In genomic region chr10:11392776-11393175, GRCh38 we compare ENCODE assay signal across 28 cellular contexts.
"Had no signal": no experiment of that assay in that cellular context is flagged by ENCODE, and none has a peak within 500 bp of the region (broad histone marks: within the 10 kb centered on the region; RNA-seq: fewer than 3 reads in every experiment).

No MANE protein-coding gene starts in this region.

- H2AFZ ChIP-seq: neural progenitor cell, parathyroid adenoma had no signal

- H3K9ac ChIP-seq: neural progenitor cell, parathyroid adenoma had no signal

- H3K9me3 ChIP-seq: ovary, prostate gland, right atrium auricular region, stomach, thoracic aorta, thyroid gland, tibial nerve, upper lobe of left lung, vagina had no signal

- H3K27me3 ChIP-seq: neural progenitor cell, ovary, right atrium auricular region, thyroid gland, tibial nerve, upper lobe of left lung, vagina had no signal

- H3K36me3 Mint-ChIP-seq: naive thymus-derived CD8-positive, alpha-beta T cell; natural killer cell treated with Interleukin-12 subunit alpha and Interleukin-12 subunit beta and Interleukin-15 and Interleukin-18, amount 100 ng/mL, for 72 hours; neural progenitor cell; stimulated activated effector memory CD8-positive, alpha-beta T cell treated with anti-CD3 and anti-CD28 coated beads, Interleukin-12 subunit alpha, Interleukin-12 subunit beta, amount 100 ng/mL, for 72 hours; stimulated activated naive B cell treated with anti-CD40 and anti-IgM and Interleukin-4, amounts not matched to agents 10 μg/mL and 1 μg/mL and 100 μg/mL, for 72 hours had no signal

- ATAC-seq: naive thymus-derived CD8-positive, alpha-beta T cell; natural killer cell treated with Interleukin-12 subunit alpha and Interleukin-12 subunit beta and Interleukin-15 and Interleukin-18, amount 100 ng/mL, for 72 hours; sciatic nerve; stimulated activated effector memory CD8-positive, alpha-beta T cell treated with anti-CD3 and anti-CD28 coated beads, Interleukin-12 subunit alpha, Interleukin-12 subunit beta, amount 100 ng/mL, for 72 hours; stimulated activated naive B cell treated with anti-CD40 and anti-IgM and Interleukin-4, amounts not matched to agents 10 μg/mL and 1 μg/mL and 100 μg/mL, for 72 hours had no signal

- H3K4me1 Mint-ChIP-seq: stimulated activated effector memory CD8-positive, alpha-beta T cell treated with anti-CD3 and anti-CD28 coated beads, Interleukin-12 subunit alpha, Interleukin-12 subunit beta, amount 100 ng/mL, for 72 hours; stimulated activated naive B cell treated with anti-CD40 and anti-IgM and Interleukin-4, amounts not matched to agents 10 μg/mL and 1 μg/mL and 100 μg/mL, for 72 hours had no signal

- H3K4me2 ChIP-seq: neural progenitor cell had no signal

- H3K36me3 ChIP-seq: neural progenitor cell, ovary, prostate gland, right atrium auricular region, stomach, thoracic aorta, thyroid gland, tibial nerve, upper lobe of left lung, vagina had no signal

- H3K27ac ChIP-seq: neural progenitor cell, parathyroid adenoma, prostate gland, right atrium auricular region, skin epidermis, stomach, thoracic aorta, thyroid gland, tibial nerve, upper lobe of left lung, vagina had no signal

- H3K9me3 Mint-ChIP-seq: naive thymus-derived CD8-positive, alpha-beta T cell; natural killer cell treated with Interleukin-12 subunit alpha and Interleukin-12 subunit beta and Interleukin-15 and Interleukin-18, amount 100 ng/mL, for 72 hours; stimulated activated effector memory CD8-positive, alpha-beta T cell treated with anti-CD3 and anti-CD28 coated beads, Interleukin-12 subunit alpha, Interleukin-12 subunit beta, amount 100 ng/mL, for 72 hours; stimulated activated naive B cell treated with anti-CD40 and anti-IgM and Interleukin-4, amounts not matched to agents 10 μg/mL and 1 μg/mL and 100 μg/mL, for 72 hours; stimulated activated naive CD8-positive, alpha-beta T cell treated with anti-CD3 and anti-CD28 coated beads, Interleukin-15, Interleukin-2, amounts not matched to agents 100 ng/mL and 50 ng/mL, for 24 hours had no signal

- H3K4me1 ChIP-seq: neural progenitor cell, parathyroid adenoma, prostate gland, stomach, thyroid gland, upper lobe of left lung, vagina had no signal

- H3K27me3 Mint-ChIP-seq: naive thymus-derived CD8-positive, alpha-beta T cell; natural killer cell treated with Interleukin-12 subunit alpha and Interleukin-12 subunit beta and Interleukin-15 and Interleukin-18, amount 100 ng/mL, for 72 hours; stimulated activated naive CD8-positive, alpha-beta T cell treated with anti-CD3 and anti-CD28 coated beads, Interleukin-15, Interleukin-2, amounts not matched to agents 100 ng/mL and 50 ng/mL, for 24 hours had no signal

- H3K4me3 ChIP-seq: neural progenitor cell, ovary, prostate gland, right atrium auricular region, skin epidermis, smooth muscle cell, stomach, thoracic aorta, thyroid gland, tibial nerve, upper lobe of left lung, vagina had no signal

- DNase-seq: naive thymus-derived CD8-positive, alpha-beta T cell; occipital lobe; ovary; posterior cingulate gyrus; retina; stimulated activated CD4-positive, alpha-beta T cell treated with anti-CD3 and anti-CD28 coated beads, Interleukin-15, amount 100 ng/mL, for 24 hours; stimulated activated CD4-positive, alpha-beta T cell treated with anti-CD3 and anti-CD28 coated beads, Interleukin-2, amount 100 ng/mL, for 24 hours; stimulated activated CD4-positive, alpha-beta T cell treated with anti-CD3 and anti-CD28 coated beads, Interleukin-2, amount 100 ng/mL, for 48 hours; stimulated activated CD4-positive, alpha-beta T cell treated with anti-CD3 and anti-CD28 coated beads, Interleukin-4, amount 100 ng/mL, for 24 hours; stimulated activated naive B cell treated with anti-CD40 and anti-IgM and Interleukin-4, amounts not matched to agents 10 μg/mL and 1 μg/mL and 100 μg/mL, for 72 hours; stimulated activated naive CD4-positive, alpha-beta T cell treated with Interleukin-2 at 50 U/mL for 16 hours; stomach; thyroid gland; trophoblast cell had no signal

- H3K27ac Mint-ChIP-seq: natural killer cell treated with Interleukin-12 subunit alpha and Interleukin-12 subunit beta and Interleukin-15 and Interleukin-18, amount 100 ng/mL, for 72 hours; neural progenitor cell; stimulated activated effector memory CD8-positive, alpha-beta T cell treated with anti-CD3 and anti-CD28 coated beads, Interleukin-12 subunit alpha, Interleukin-12 subunit beta, amount 100 ng/mL, for 72 hours; stimulated activated naive B cell treated with anti-CD40 and anti-IgM and Interleukin-4, amounts not matched to agents 10 μg/mL and 1 μg/mL and 100 μg/mL, for 72 hours; stimulated activated naive CD8-positive, alpha-beta T cell treated with anti-CD3 and anti-CD28 coated beads, Interleukin-15, Interleukin-2, amounts not matched to agents 100 ng/mL and 50 ng/mL, for 24 hours had no signal

- H3K79me2 ChIP-seq: parathyroid adenoma had no signal

- H3K4me3 Mint-ChIP-seq: naive thymus-derived CD8-positive, alpha-beta T cell; natural killer cell treated with Interleukin-12 subunit alpha and Interleukin-12 subunit beta and Interleukin-15 and Interleukin-18, amount 100 ng/mL, for 72 hours; neural progenitor cell; stimulated activated effector memory CD8-positive, alpha-beta T cell treated with anti-CD3 and anti-CD28 coated beads, Interleukin-12 subunit alpha, Interleukin-12 subunit beta, amount 100 ng/mL, for 72 hours; stimulated activated naive B cell treated with anti-CD40 and anti-IgM and Interleukin-4, amounts not matched to agents 10 μg/mL and 1 μg/mL and 100 μg/mL, for 72 hours; stimulated activated naive CD8-positive, alpha-beta T cell treated with anti-CD3 and anti-CD28 coated beads, Interleukin-15, Interleukin-2, amounts not matched to agents 100 ng/mL and 50 ng/mL, for 24 hours had no signal
